Comparison of ENCODE assay signal across 16 cellular contexts in genomic region chr3:124363451-124363850, GRCh38.
DNase-seq lines count a peak whose midpoint lies in the region; ATAC-seq and TF ChIP-seq lines count a peak whose summit lies in the region.
"Had no signal": no experiment of that assay in that cellular context is flagged by ENCODE, and none has a peak within 500 bp of the region (broad histone marks: within the 10 kb centered on the region; RNA-seq: fewer than 3 reads in every experiment).

No MANE protein-coding gene starts in this region.

- CTCF ChIA-PET in SK-N-SH (lab: Yijun Ruan, JAX) = interaction anchor here (0.6 to 3.4 kb wide), 5 partner anchors 12 to 407 kb away, joined by 3 to 14 read pairs (median 4); no protein-coding TSS in a partner anchor

- H3K4me3 ChIP-seq in SK-N-SH (ENCODE audit: low read depth in 2 of 2, low read length in 1 of 2) = no peak overlapping the region
- H3K4me3 ChIP-seq in fibroblast of mammary gland (ENCODE audit: control insufficient read depth, low read depth, low read length) = no peak overlapping the region
- H3K4me3 ChIP-seq: ovary, upper lobe of right lung had no signal

- DNase-seq in DMS 273 (lab: John Stamatoyannopoulos, UW; ENCODE audit: unreplicated experiment) = peak; percentile 46
- DNase-seq in DMS 273 treated with DMSO at 0.1 percent for 48 hours (lab: John Stamatoyannopoulos, UW) = no peak
- no peak for DNase-seq in SK-N-SH
- DNase-seq in fibroblast of mammary gland (ENCODE audit: low read depth) = peak; percentile 90
- DNase-seq in renal cortical epithelial cell (ENCODE audit: low read depth) = peak; percentile 33
- DNase-seq in GF-D8 (lab: John Stamatoyannopoulos, UW) = no peak
- DNase-seq: activated CD4-positive, alpha-beta T cell treated with anti-CD3 and anti-CD28 coated beads, Interleukin-2, amount 50 U/mL, for 48 hours; activated gamma-delta T cell; NCI-H446; ovary; stimulated activated CD8-positive, alpha-beta memory T cell treated with anti-CD3 and anti-CD28 coated beads, Interleukin-4, amount 100 ng/mL, for 48 hours; T-helper 2 cell; upper lobe of right lung had no signal

- TF ChIP-seq EP300 in SK-N-SH (IDR thresholded peaks at IDR 0.05; ENCODE audit: borderline replicate concordance in 1 of 2, low read depth in 1 of 2, low read length in 1 of 2) = no peak

- no peaks in the 10 kb centered on the region for H3K27me3 ChIP-seq in SK-N-SH (ENCODE audit: insufficient read depth)
- H3K27me3 ChIP-seq: ovary, upper lobe of right lung had no signal

- H3K9me2 ChIP-seq in SK-N-SH = no peaks in the 10 kb centered on the region

- H3K27ac ChIP-seq in SK-N-SH (ENCODE audit: low read depth in 2 of 2, low read length in 1 of 2) = peak overlapping the region; percentile 82 to 91
- H3K27ac ChIP-seq: 22Rv1, ovary, upper lobe of right lung had no signal

- no peak overlapping the region for H3K9ac ChIP-seq in SK-N-SH

- no peak overlapping the region for H3K4me2 ChIP-seq in SK-N-SH

- ATAC-seq in GM19035 (IDR thresholded peaks at IDR 0.05; ENCODE audit: unreplicated experiment) (no peak), HG03378 (IDR thresholded peaks at IDR 0.05; ENCODE audit: unreplicated experiment) (no peak)

- H3K36me3 ChIP-seq in SK-N-SH (replicated peaks in 1 of 2; ENCODE audit: control insufficient read depth in 1 of 2, insufficient read depth in 2 of 2, low read length in 1 of 2) = peaks cover 0 to 3% of the 10 kb centered on the region in 2 experiments
- H3K36me3 ChIP-seq: ovary, upper lobe of right lung had no signal

- H3K4me1 ChIP-seq in SK-N-SH (ENCODE audit: control insufficient read depth in 1 of 2, insufficient read depth in 2 of 2, low read depth in 1 of 2, low read length in 1 of 2) = peaks cover 19 to 29% of the 10 kb centered on the region in 2 experiments; a peak in 3 of 4 replicates
- H3K4me1 ChIP-seq: upper lobe of right lung had no signal

- POLR2A ChIA-PET in SK-N-SH (lab: Yijun Ruan, JAX) = no interaction called here

- no peak for TF ChIP-seq CTCF in SK-N-SH (IDR thresholded peaks at IDR 0.05)
- TF ChIP-seq CTCF in fibroblast of mammary gland (conservative IDR thresholded peaks at IDR 0.05; ENCODE audit: control insufficient read depth, insufficient read depth, low read depth, low read length) = no peak

- H3F3A ChIP-seq in SK-N-SH (replicated peaks; ENCODE audit: insufficient read depth) = peaks cover 10% of the 10 kb centered on the region

- H3K9me3 ChIP-seq in SK-N-SH = no peaks in the 10 kb centered on the region
- H3K9me3 ChIP-seq: ovary, upper lobe of right lung had no signal

- no peaks in the 10 kb centered on the region for H4K20me1 ChIP-seq in SK-N-SH (ENCODE audit: insufficient read depth)

- no peak overlapping the region for H2AFZ ChIP-seq in SK-N-SH (ENCODE audit: low read depth)

- TF ChIP-seq RAD21 in SK-N-SH (IDR thresholded peaks at IDR 0.05; ENCODE audit: low read length) = no peak

- H3K79me2 ChIP-seq in SK-N-SH (ENCODE audit: insufficient read depth) = no peaks in the 10 kb centered on the region

TF ChIP-seq in SK-N-SH, 30 proteins besides CTCF, POLR2A, EP300 and RAD21:
- TF ChIP-seq RXRA (IDR thresholded peaks at IDR 0.05; ENCODE audit: borderline replicate concordance, low read depth) (peak; percentile 66), NFIC (IDR thresholded peaks at IDR 0.05; ENCODE audit: borderline replicate concordance) (peak; percentile 63; the same call in 1 of the 2 replicates), FOXJ3 (CRISPR knock-in tag; IDR thresholded peaks at IDR 0.05) (no peak), TAF1 (IDR thresholded peaks at IDR 0.05; ENCODE audit: borderline replicate concordance, low read depth, low read length) (no peak), PBX3 (IDR thresholded peaks at IDR 0.05) (peak; percentile 66), JUND (IDR thresholded peaks at IDR 0.05) (peak; percentile 48)

Comparison
In these comparisons a context has a peak if more than half of its experiments do, and no peak if none do; other contexts are left out.
1. DNase-seq: peak in DMS 273 (single experiment), fibroblast of mammary gland (single experiment) and renal cortical epithelial cell (single experiment); none in DMS 273 treated with DMSO at 0.1 percent for 48 hours (single experiment), SK-N-SH (single experiment) and GF-D8 (single experiment).